In the genomic region with DNA sequence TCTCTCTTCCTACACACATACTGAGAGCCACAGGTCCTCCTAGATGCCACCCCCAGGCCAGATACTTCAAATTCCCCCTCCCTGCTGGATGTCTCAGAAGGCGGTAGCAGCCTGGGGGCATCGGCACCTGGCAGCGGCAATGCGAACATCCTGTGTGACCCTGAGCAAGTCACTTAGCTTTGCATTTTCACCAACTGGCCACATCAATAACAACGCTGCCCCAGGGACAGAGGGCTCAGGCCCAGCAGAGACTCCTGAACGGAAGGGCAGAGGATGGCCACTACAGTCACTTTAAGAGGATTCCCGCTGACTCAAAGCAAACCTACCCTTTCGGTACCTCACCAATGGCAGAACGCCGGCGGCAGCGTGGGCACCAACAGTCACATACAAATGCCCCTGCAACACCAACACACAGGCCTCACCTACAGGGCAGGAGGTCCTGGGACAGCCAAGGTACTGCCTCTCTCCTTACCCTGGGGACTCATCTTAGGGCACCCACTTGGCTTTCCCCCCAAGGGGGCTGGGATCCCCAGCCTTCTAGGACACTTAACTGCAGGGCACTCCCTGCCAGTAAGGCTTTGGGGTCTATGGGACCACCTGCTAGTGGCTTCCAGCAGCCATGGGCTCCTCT, we compare ENCODE assay signal across 10 cellular contexts. TPM values are rescaled to one million over a fixed set of nuclear protein-coding genes. Genes with fewer than 3 reads are reported as not detected.
DNase-seq lines count a peak whose midpoint lies in the region; ATAC-seq, FAIRE-seq and TF ChIP-seq lines count a peak whose summit lies in the region.
"Had no signal": no experiment of that assay in that cellular context is flagged by ENCODE, and none has a peak within 500 bp of the region (broad histone marks: within the 10 kb centered on the region; RNA-seq: fewer than 3 reads in every experiment).

No MANE protein-coding gene starts in this region.

- no peaks in the 10 kb centered on the region for H3K9me3 ChIP-seq in BE2C
- H3K9me3 ChIP-seq in HUES64 (ENCODE audit: insufficient read depth, low read depth, low read length), result no peaks in the 10 kb centered on the region
- H3K9me3 ChIP-seq in esophagus muscularis mucosa, result no peaks in the 10 kb centered on the region
- no peaks in the 10 kb centered on the region for H3K9me3 ChIP-seq in neuron (ENCODE audit: low read length)

- H3K36me3 ChIP-seq in BE2C (no peaks in the 10 kb centered on the region), HUES64 (ENCODE audit: insufficient read depth, low read length) (no peaks in the 10 kb centered on the region), esophagus muscularis mucosa (no peaks in the 10 kb centered on the region), neuron (ENCODE audit: insufficient read depth, low read length) (no peaks in the 10 kb centered on the region)

- peak overlapping the region; percentile 96 for H2AFZ ChIP-seq in neuron (ENCODE audit: low read depth, low read length)

- ATAC-seq in GM18907 (IDR thresholded peaks at IDR 0.05; ENCODE audit: unreplicated experiment), result no peak

- peak overlapping the region; percentile 70 for H3K9ac ChIP-seq in HUES64 (ENCODE audit: low read depth, low read length)

- H3K27ac ChIP-seq in HUES64 (ENCODE audit: low read depth, low read length) (no peak overlapping the region), esophagus muscularis mucosa (replicated peaks in 1 of 4) (peak overlapping the region in 2 of 4 donors; percentile 45 to 60)

- TF ChIP-seq CTCF in BE2C (IDR thresholded peaks at IDR 0.05; ENCODE audit: low read depth, low read length) (no peak), esophagus muscularis mucosa (IDR thresholded peaks at IDR 0.05) (no peak)

- DNase-seq in BE2C, result no peak
- no peak for DNase-seq in esophagus muscularis mucosa (ENCODE audit: extremely low spot score)
- no peak for DNase-seq in stimulated activated CD8-positive, alpha-beta memory T cell treated with anti-CD3 and anti-CD28 coated beads, Interleukin-4, amount 100 ng/mL, for 48 hours
- no peak for DNase-seq in urothelium cell line (ENCODE audit: low spot score)
- DNase-seq in COR-L47 (lab: John Stamatoyannopoulos, UW), result no peak
- DNase-seq: hippocampal formation had no signal

- no peak for TF ChIP-seq EP300 in esophagus muscularis mucosa (IDR thresholded peaks at IDR 0.05)

- H3K27me3 ChIP-seq in BE2C (peaks cover 7% of the 10 kb centered on the region), HUES64 (ENCODE audit: insufficient read depth, low read length) (peaks cover 77% of the 10 kb centered on the region), esophagus muscularis mucosa (peaks cover 0 to 50% (median 13%) of the 10 kb centered on the region in 4 donors), neuron (ENCODE audit: insufficient read depth, low read length) (peaks cover 49% of the 10 kb centered on the region)

- H3K4me1 ChIP-seq in BE2C (no peaks in the 10 kb centered on the region), HUES64 (ENCODE audit: insufficient read depth, low read length) (peaks cover 13% of the 10 kb centered on the region), esophagus muscularis mucosa (peaks cover 18 to 37% (median 33%) of the 10 kb centered on the region in 4 donors), neuron (ENCODE audit: insufficient read depth, low read length) (peaks cover 12% of the 10 kb centered on the region)

- intact Hi-C loops in esophagus muscularis mucosa (cut with DNase I), result loop anchor here (10.0 kb wide), 1 partner anchor 257 kb away; no protein-coding TSS in a partner anchor

- TF ChIP-seq POLR2A in esophagus muscularis mucosa (IDR thresholded peaks at IDR 0.05; ENCODE audit: low read depth), result no peak

- FAIRE-seq in urothelium cell line (lab: Jason Lieb, UNC), result no peak
- FAIRE-seq: D721Med had no signal

- peak overlapping the region; percentile 52 for H3K4me3 ChIP-seq in BE2C (ENCODE audit: low read depth, low read length)
- peak overlapping the region; percentile 65 for H3K4me3 ChIP-seq in HUES64 (ENCODE audit: low read length)
- H3K4me3 ChIP-seq in esophagus muscularis mucosa, result peak overlapping the region; percentile 61 to 72 (median 64)
- H3K4me3 ChIP-seq in neuron (ENCODE audit: low read length), result peak overlapping the region; percentile 48

- 32% methylated on average over 12 of the region's 12 CpGs for WGBS in HUES64
- 81% methylated on average over 12 of the region's 12 CpGs for WGBS in esophagus muscularis mucosa

RNA-seq across cellular contexts. Expression of a gene that starts 1.6 kb away (rescaled TPM):
- polyA plus RNA-seq in BE2C (2012; ENCODE audit: insufficient read depth, insufficient read length, low read depth), result 4.4 TPM
- polyA plus RNA-seq in HUES64 (2013, experiment 1 of 2), result 0.70 TPM
- polyA plus RNA-seq in HUES64 (2013, experiment 2 of 2), result 3.0 TPM
- under 1 TPM in 1 of 4 donors, not detected in 3; 0.50 TPM for total RNA-seq in esophagus muscularis mucosa
